ENCODE assay signal across 8 cellular contexts in the genomic region with DNA sequence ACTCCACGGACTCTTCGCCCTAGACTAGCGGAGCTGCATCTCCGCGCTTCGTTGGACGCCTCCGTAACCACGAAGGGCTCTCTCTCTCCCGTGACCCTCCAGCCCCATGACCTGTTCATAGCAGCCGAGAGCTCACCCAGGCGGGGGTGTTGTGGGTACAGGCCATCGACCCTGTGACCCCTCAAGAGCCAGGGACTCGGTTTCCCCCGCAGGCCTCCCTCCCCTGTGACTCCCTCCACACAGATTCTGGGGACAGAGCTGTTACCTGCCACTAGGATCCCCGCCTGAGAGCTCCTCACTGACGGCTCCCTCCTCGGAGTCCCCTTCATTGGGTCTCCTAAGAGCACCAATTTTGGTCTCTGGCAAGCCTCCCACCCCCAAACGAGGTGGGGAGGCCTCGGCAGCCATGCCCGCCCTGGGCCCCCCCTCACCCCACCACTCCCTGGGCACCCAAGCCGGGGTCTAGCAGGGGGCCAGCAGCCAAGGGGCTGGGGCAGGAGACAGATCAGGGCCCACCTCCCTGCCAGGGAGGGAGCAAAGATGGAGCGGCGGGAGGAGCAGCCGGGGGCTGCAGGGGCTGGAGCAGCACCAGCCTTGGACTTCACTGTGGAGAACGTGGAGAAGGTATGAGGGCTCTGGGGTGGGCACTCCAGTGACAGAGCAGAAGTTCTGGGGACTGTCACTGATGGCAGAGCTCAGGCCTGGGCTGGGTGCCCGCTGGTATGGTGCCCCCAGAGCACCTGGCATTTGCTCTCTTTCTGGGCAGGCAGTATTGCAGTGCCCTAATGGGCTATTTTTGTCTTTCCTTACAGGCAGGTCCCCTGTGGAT. TPM values are rescaled to one million over a fixed set of nuclear protein-coding genes. Genes with fewer than 3 reads are reported as not detected.
A peak's percentile ranks its signal among the peaks of the same experiment; 100 is the strongest.
DNase-seq lines count a peak whose midpoint lies in the region; ATAC-seq and TF ChIP-seq lines count a peak whose summit lies in the region.

No MANE protein-coding gene starts in this region.

- peaks cover 30% of the 10 kb centered on the region for H3K4me1 Mint-ChIP-seq in MCF 10A (ENCODE audit: insufficient read depth, unreplicated experiment)

- H2AFZ ChIP-seq in IMR-90 (replicated peaks; ENCODE audit: low read length, poor library complexity) = peak overlapping the region; percentile 96

- H3K4me3 Mint-ChIP-seq in MCF 10A (ENCODE audit: unreplicated experiment) = peak overlapping the region; percentile 99

- peak overlapping the region; percentile 99; the same call in 1 of the 3 replicates for H2BK15ac ChIP-seq in IMR-90 (ENCODE audit: low read depth, low read length)

- DNase-seq in GM13977 (ENCODE audit: low spot score) = peak; percentile 17
- no peak for DNase-seq in IMR-90
- no peak for DNase-seq in MCF 10A (ENCODE audit: unreplicated experiment)
- peak in 1 of 3 donors; percentile 41 for DNase-seq in right lobe of liver
- DNase-seq in upper lobe of left lung = peak in 1 of 2 donors; percentile 67
- no peak for DNase-seq in iPS-NIHi7 (ENCODE audit: extremely low spot score)
- DNase-seq in stimulated activated CD4-positive, alpha-beta T cell treated with anti-CD3 and anti-CD28 coated beads, Interleukin-12 subunit alpha, Interleukin-12 subunit beta, amount 100 ng/mL, for 4 hours = no peak

- no peak for TF ChIP-seq RAD21 in IMR-90 (IDR thresholded peaks at IDR 0.05; ENCODE audit: low read length)

- H2AK9ac ChIP-seq in IMR-90 (replicated peaks; ENCODE audit: low read depth, low read length, poor library complexity) = peak overlapping the region; percentile 98

- ATAC-seq in IMR-90 (ENCODE audit: low read depth) = 0 out of 2 replicates have a peak, but pooled peaks have one; percentile 0
- ATAC-seq in right lobe of liver = peak in 1 of 4 donors; percentile 3
- peak in 1 of 2 donors; percentile 0 for ATAC-seq in upper lobe of left lung (ENCODE audit: low FRiP score in 2 of 2)
- no peak for ATAC-seq in HG03457 (IDR thresholded peaks at IDR 0.05; ENCODE audit: unreplicated experiment)

- peaks cover 13 to 53% of the 10 kb centered on the region in 2 experiments for H3K79me1 ChIP-seq in IMR-90 (ENCODE audit: low read depth in 1 of 2, low read length in 2 of 2)

- peak overlapping the region; percentile 86; the same call in 1 of the 2 replicates for H3K23ac ChIP-seq in IMR-90 (ENCODE audit: low read depth, low read length)

- peaks cover 11% of the 10 kb centered on the region for H3K36me3 Mint-ChIP-seq in MCF 10A (ENCODE audit: insufficient read depth, unreplicated experiment)

- dilution Hi-C loops in IMR-90 (cut with HindIII; ENCODE audit: low sequenced_read_pairs, unreplicated experiment) = no loop called here

- peak overlapping the region; percentile 95 for H3K56ac ChIP-seq in IMR-90 (ENCODE audit: extremely low read depth, insufficient read depth, low read length)

- peak overlapping the region; percentile 83 for H3K4ac ChIP-seq in IMR-90 (ENCODE audit: low read depth, low read length)

- H3K27me3 Mint-ChIP-seq in MCF 10A (ENCODE audit: insufficient read depth, unreplicated experiment) = no peaks in the 10 kb centered on the region

- H3K27ac Mint-ChIP-seq in MCF 10A (ENCODE audit: low read depth, unreplicated experiment) = peak overlapping the region; percentile 99

- peaks cover 15% of the 10 kb centered on the region for H3K4me1 ChIP-seq in IMR-90 (ENCODE audit: control insufficient read depth, insufficient read depth, low read length)
- H3K4me1 ChIP-seq in right lobe of liver = peaks cover 0 to 17% (median 9%) of the 10 kb centered on the region in 4 donors
- peaks cover 24 to 50% (median 26%) of the 10 kb centered on the region in 4 donors for H3K4me1 ChIP-seq in upper lobe of left lung

- H2BK5ac ChIP-seq in IMR-90 (ENCODE audit: low read depth, low read length, poor library complexity, severe bottlenecking) = peak overlapping the region; percentile 98

- H3K9ac ChIP-seq in IMR-90 (ENCODE audit: low read depth, low read length) = peak overlapping the region; percentile 96

- peak overlapping the region; percentile 17; the same call in 1 of the 2 replicates for H2BK120ac ChIP-seq in IMR-90 (ENCODE audit: low read depth, low read length)

- peak overlapping the region; percentile 87 for H4K5ac ChIP-seq in IMR-90 (ENCODE audit: low read depth, low read length)

- H3K18ac ChIP-seq in IMR-90 (ENCODE audit: low read depth, low read length) = peak overlapping the region; percentile 18; the same call in 1 of the 2 replicates

- H3K9me1 ChIP-seq in IMR-90 (ENCODE audit: insufficient read depth, low read length) = peaks cover 14% of the 10 kb centered on the region

- BruUV-seq in IMR-90 (replicated peaks; lab: Mats Ljungman, UMichigan) (no TSS peak), MCF 10A (replicated peaks; lab: Mats Ljungman, UMichigan) (TSS peak; percentile 64)

- H3K4me2 ChIP-seq in IMR-90 (ENCODE audit: low read depth, low read length) = peak overlapping the region; percentile 81

- no peak for TF ChIP-seq POLR2A in IMR-90 (IDR thresholded peaks at IDR 0.05; ENCODE audit: low read depth, low read length)
- TF ChIP-seq POLR2A in right lobe of liver (IDR thresholded peaks at IDR 0.05) = no peak
- no peak for TF ChIP-seq POLR2A in upper lobe of left lung (IDR thresholded peaks at IDR 0.05)

- H4K20me1 ChIP-seq in IMR-90 (ENCODE audit: insufficient read depth, low read length) = no peaks in the 10 kb centered on the region

- in situ Hi-C loops in GM13977 (cut with MboI; ENCODE audit: low pct_unique_long_range_greater_than_20kb, low sequenced_read_pairs, unreplicated experiment) (loop anchor here (25.0 kb wide), 1 partner anchor 410 kb away; a partner anchor contains a TSS), IMR-90 (cut with MboI; ENCODE audit: low sequenced_read_pairs) (no loop called here)

- H3K27ac ChIP-seq in IMR-90 (ENCODE audit: insufficient read depth, low read length) (peak overlapping the region; percentile 97), right lobe of liver (peak overlapping the region; percentile 95 to 98 (median 96)), upper lobe of left lung (peak overlapping the region; percentile 96 to 99 (median 99))

- no peaks in the 10 kb centered on the region for H3K27me3 ChIP-seq in IMR-90 (ENCODE audit: control insufficient read depth, insufficient read depth, low read length)
- H3K27me3 ChIP-seq in right lobe of liver = no peaks in the 10 kb centered on the region
- H3K27me3 ChIP-seq in upper lobe of left lung = no peaks in the 10 kb centered on the region

- intact Hi-C loops in IMR-90 (cut with micrococcal nuclease) (loop anchor here (2.0 kb wide), 1 partner anchor 22 kb away; no protein-coding TSS in a partner anchor), MCF 10A (cut with micrococcal nuclease) (no loop called here), right lobe of liver (cut with DNase I) (no loop called here)

- H4K8ac ChIP-seq in IMR-90 (ENCODE audit: low read depth in 2 of 2, low read length in 2 of 2) = peak overlapping the region; percentile 93 to 99

- 40% methylated on average over 1 of the region's 27 CpGs; no CpG with 5 or more reads in 1 of the 2 experiments for WGBS in IMR-90 (ENCODE audit: extremely low coverage in 2 of 2, insufficient read length in 1 of 2), 2 experiments
- 8% methylated on average over 8 of the region's 27 CpGs for WGBS in right lobe of liver (ENCODE audit: insufficient coverage, low coverage, low lambda C conversion rate, missing lambda C conversion rate)
- WGBS in upper lobe of left lung, 2 donors = 1 to 9% methylated on average over 11 to 20 of the region's 27 CpGs

- H4K91ac ChIP-seq in IMR-90 (ENCODE audit: insufficient read depth, low read depth, low read length) = peak overlapping the region; percentile 87; the same call in 1 of the 2 replicates

- H3K14ac ChIP-seq in IMR-90 (replicated peaks; ENCODE audit: low read depth, low read length) = peak overlapping the region; percentile 98

- CTCF ChIA-PET in IMR-90 (lab: Yijun Ruan, JAX) = interaction anchor here (2.1 to 3.5 kb wide), 2 partner anchors 13 to 184 kb away, joined by 10 to 21 read pairs; no protein-coding TSS in a partner anchor
- CTCF ChIA-PET in MCF 10A (lab: Yijun Ruan, JAX) = interaction anchor here (0.6 to 3.9 kb wide), 11 partner anchors 10 to 188 kb away, joined by 3 to 34 read pairs (median 5); a partner anchor contains a TSS

- H3K36me3 ChIP-seq in IMR-90 (ENCODE audit: control insufficient read depth, insufficient read depth, low read length) (peaks cover 5% of the 10 kb centered on the region), right lobe of liver (peaks cover 0 to 5% (median 0%) of the 10 kb centered on the region in 4 donors), upper lobe of left lung (peaks cover 0 to 11% (median 3%) of the 10 kb centered on the region in 4 donors)

- no peak overlapping the region for H2BK20ac ChIP-seq in IMR-90 (ENCODE audit: low read depth, low read length)

- POLR2A ChIA-PET in IMR-90 (lab: Charles Lee; ENCODE audit: unreplicated experiment) = no interaction called here
- POLR2A ChIA-PET in MCF 10A (lab: Yijun Ruan, JAX) = interaction anchor here (0.6 to 3.8 kb wide), 14 partner anchors 10 to 1039 kb away, joined by 3 to 28 read pairs (median 6); a partner anchor contains a TSS

- no peaks in the 10 kb centered on the region for H3K9me3 Mint-ChIP-seq in MCF 10A (ENCODE audit: unreplicated experiment)

- no peak for TF ChIP-seq CTCF in GM13977 (IDR thresholded peaks at IDR 0.05; ENCODE audit: extremely low read depth, insufficient read depth, missing control alignments)
- no peak for TF ChIP-seq CTCF in IMR-90 (conservative IDR thresholded peaks at IDR 0.05; ENCODE audit: low read depth, low read length)
- no peak for TF ChIP-seq CTCF in MCF 10A (IDR thresholded peaks at IDR 0.05; ENCODE audit: unreplicated experiment)
- no peak for TF ChIP-seq CTCF in right lobe of liver (IDR thresholded peaks at IDR 0.05)
- no peak for TF ChIP-seq CTCF in upper lobe of left lung (IDR thresholded peaks at IDR 0.05)

- TF ChIP-seq EP300 in upper lobe of left lung (IDR thresholded peaks at IDR 0.05) = no peak

- peak overlapping the region; percentile 67 for H3K4me3 ChIP-seq in IMR-90 (ENCODE audit: insufficient read depth, low read depth, low read length)
- peak overlapping the region; percentile 44 to 88 (median 79) for H3K4me3 ChIP-seq in right lobe of liver
- H3K4me3 ChIP-seq in upper lobe of left lung = peak overlapping the region; percentile 61 to 77 (median 69)

- H3K9me3 ChIP-seq in IMR-90 (ENCODE audit: control insufficient read depth, insufficient read depth, low read length) (no peaks in the 10 kb centered on the region), right lobe of liver (no peaks in the 10 kb centered on the region), upper lobe of left lung (no peaks in the 10 kb centered on the region)

- peak overlapping the region; percentile 93 for H2AK5ac ChIP-seq in IMR-90 (ENCODE audit: low read depth, low read length)

RNA-seq across cellular contexts. Expression of a gene that starts 0.5 kb away (rescaled TPM):
- total RNA-seq in IMR-90 (2012; rRNA removed) = 14.2 and 15.2 TPM in 2 replicates
- polyA plus RNA-seq in IMR-90 (2012; rRNA removed) = 18.7 and 19.0 TPM in 2 replicates
- polyA plus RNA-seq in IMR-90 (2012; cell fraction: cytosol; rRNA removed) = 17.0 and 20.8 TPM in 2 replicates
- 38.2 and 128 TPM in 2 replicates for polyA plus RNA-seq in IMR-90 (2012; cell fraction: nucleus; rRNA removed; ENCODE audit: low replicate concordance)
- total RNA-seq in MCF 10A (2022) = 23.9 and 31.4 TPM in 2 replicates
- 10 to 100 TPM; 12.4 to 18.9 (median 14.8) TPM for total RNA-seq in right lobe of liver
- total RNA-seq in upper lobe of left lung = 10 to 100 TPM; 16.9 to 46.1 (median 24.1) TPM

RNA-seq across cellular contexts. Expression of a gene that starts 13.7 kb away (rescaled TPM):
- not detected in 2 replicates for total RNA-seq in IMR-90 (2012; rRNA removed)
- polyA plus RNA-seq in IMR-90 (2012; rRNA removed) = 0.23 and 0.29 TPM in 2 replicates
- 0.06 and 0.30 TPM in 2 replicates for polyA plus RNA-seq in IMR-90 (2012; cell fraction: cytosol; rRNA removed)
- 2.3 and 5.2 TPM in 2 replicates for polyA plus RNA-seq in IMR-90 (2012; cell fraction: nucleus; rRNA removed; ENCODE audit: low replicate concordance)
- 1.9 TPM in 2 replicates for total RNA-seq in MCF 10A (2022)
- under 1 TPM in 3 of 6 experiments, not detected in 3; 0.31 to 0.32 (median 0.31) TPM for total RNA-seq in right lobe of liver
- total RNA-seq in upper lobe of left lung = 1 to 10 TPM in 3 of 6 donors, not detected in 3; 1.0 to 5.2 (median 1.1) TPM

RNA-seq across cellular contexts. Expression of a gene that starts 22.5 kb away (rescaled TPM):
- total RNA-seq in IMR-90 (2012; rRNA removed) = 18.9 and 21.0 TPM in 2 replicates
- polyA plus RNA-seq in IMR-90 (2012; rRNA removed) = 32.2 and 38.0 TPM in 2 replicates
- 23.4 and 39.1 TPM in 2 replicates for polyA plus RNA-seq in IMR-90 (2012; cell fraction: cytosol; rRNA removed)
- polyA plus RNA-seq in IMR-90 (2012; cell fraction: nucleus; rRNA removed; ENCODE audit: low replicate concordance) = 133 and 182 TPM in 2 replicates
- 27.9 and 38.9 TPM in 2 replicates for total RNA-seq in MCF 10A (2022)
- total RNA-seq in right lobe of liver = 10 to 100 TPM in 5 of 6 experiments, 1 to 10 TPM in 1; 8.9 to 27.5 (median 12.0) TPM
- total RNA-seq in upper lobe of left lung = 10 to 100 TPM; 12.9 to 30.4 (median 16.6) TPM

RNA-seq across cellular contexts. Expression of a gene that starts 27.5 kb away (rescaled TPM):
- 72.1 and 80.3 TPM in 2 replicates for total RNA-seq in IMR-90 (2012; rRNA removed)
- polyA plus RNA-seq in IMR-90 (2012; rRNA removed) = 169 and 209 TPM in 2 replicates
- 211 and 228 TPM in 2 replicates for polyA plus RNA-seq in IMR-90 (2012; cell fraction: cytosol; rRNA removed)
- 173 and 195 TPM in 2 replicates for polyA plus RNA-seq in IMR-90 (2012; cell fraction: nucleus; rRNA removed; ENCODE audit: low replicate concordance)
- total RNA-seq in MCF 10A (2022) = 120 and 141 TPM in 2 replicates
- total RNA-seq in right lobe of liver = 100 to 1,000 TPM in 2 of 6 experiments, 10 to 100 TPM in 4; 64.4 to 142 (median 76.9) TPM
- 100 to 1,000 TPM in 5 of 6 donors, 10 to 100 TPM in 1; 98.0 to 225 (median 161) TPM for total RNA-seq in upper lobe of left lung

RNA-seq across cellular contexts. Expression of a gene that starts 31.7 kb away (rescaled TPM):
- total RNA-seq in IMR-90 (2012; rRNA removed) = 57.2 and 60.8 TPM in 2 replicates
- polyA plus RNA-seq in IMR-90 (2012; rRNA removed) = 52.3 and 74.7 TPM in 2 replicates
- 67.7 and 79.7 TPM in 2 replicates for polyA plus RNA-seq in IMR-90 (2012; cell fraction: cytosol; rRNA removed)
- polyA plus RNA-seq in IMR-90 (2012; cell fraction: nucleus; rRNA removed; ENCODE audit: low replicate concordance) = 31.2 and 77.9 TPM in 2 replicates
- 56.3 and 68.4 TPM in 2 replicates for total RNA-seq in MCF 10A (2022)
- 10 to 100 TPM; 13.4 to 49.5 (median 18.5) TPM for total RNA-seq in right lobe of liver
- total RNA-seq in upper lobe of left lung = 10 to 100 TPM; 11.5 to 33.0 (median 18.1) TPM
